In genomic region chr5:8683528-8683927, GRCh38 we compare ENCODE assay signal across 23 cellular contexts.
DNase-seq lines count a peak whose midpoint lies in the region; ATAC-seq lines count a peak whose summit lies in the region.
"Had no signal": no experiment of that assay in that cellular context is flagged by ENCODE, and none has a peak within 500 bp of the region (broad histone marks: within the 10 kb centered on the region; RNA-seq: fewer than 3 reads in every experiment).

No MANE protein-coding gene starts in this region.

- peak overlapping the region in 8 of 11 experiments; percentile 0 to 44 (median 14); a peak in 6 of 22 replicates for H3K4me2 ChIP-seq in BLaER1 treated with 17β-estradiol and CSF1 and Interleukin-3, amounts not matched to agents 10 nM and 100 nM
- H3K4me2 ChIP-seq: A549, neural progenitor cell, smooth muscle cell had no signal

- no peak overlapping the region for H3K4me3 Mint-ChIP-seq in natural killer cell treated with Interleukin-12 subunit alpha and Interleukin-12 subunit beta and Interleukin-15 and Interleukin-18, amount 100 ng/mL, for 72 hours
- H3K4me3 Mint-ChIP-seq: activated CD8-positive, alpha-beta T cell treated with anti-CD3 and anti-CD28 coated beads, Interleukin-2, amount 10 ng/mL, durations not matched to agents 7 days and 5 days; activated T-cell treated with anti-CD3 and anti-CD28 coated beads, Interleukin-2, amount 50 U/mL, for 4 hours; neural progenitor cell had no signal

- H4K20me1 ChIP-seq in BLaER1 treated with 17β-estradiol and CSF1 and Interleukin-3, amounts not matched to agents 10 nM and 100 nM: no peaks in the 10 kb centered on the region

- H3K27me3 Mint-ChIP-seq in natural killer cell treated with Interleukin-12 subunit alpha and Interleukin-12 subunit beta and Interleukin-15 and Interleukin-18, amount 100 ng/mL, for 72 hours: no peaks in the 10 kb centered on the region

- H3K4me1 ChIP-seq in BLaER1 treated with 17β-estradiol and CSF1 and Interleukin-3, amounts not matched to agents 10 nM and 100 nM: peaks cover 0 to 14% (median 6%) of the 10 kb centered on the region in 10 experiments; a peak in 10 of 20 replicates
- H3K4me1 ChIP-seq: A549, gastroesophageal sphincter, neural progenitor cell, prostate gland had no signal

- H3K27me3 ChIP-seq in BLaER1 treated with 17β-estradiol and CSF1 and Interleukin-3, amounts not matched to agents 10 nM and 100 nM: no peaks in the 10 kb centered on the region
- H3K27me3 ChIP-seq: gastroesophageal sphincter, neural progenitor cell had no signal

- peaks cover 0 to 2% (median 0%) of the 10 kb centered on the region in 11 experiments; a peak in 3 of 22 replicates for H3K9me3 ChIP-seq in BLaER1 treated with 17β-estradiol and CSF1 and Interleukin-3, amounts not matched to agents 10 nM and 100 nM (replicated peaks in 1 of 11)
- H3K9me3 ChIP-seq: A549, gastroesophageal sphincter, prostate gland had no signal

- no peak overlapping the region for H3K27ac Mint-ChIP-seq in natural killer cell treated with Interleukin-12 subunit alpha and Interleukin-12 subunit beta and Interleukin-15 and Interleukin-18, amount 100 ng/mL, for 72 hours
- H3K27ac Mint-ChIP-seq: activated CD8-positive, alpha-beta T cell treated with anti-CD3 and anti-CD28 coated beads, Interleukin-2, amount 10 ng/mL, durations not matched to agents 7 days and 5 days; neural progenitor cell had no signal

- no peaks in the 10 kb centered on the region for H3K36me3 Mint-ChIP-seq in natural killer cell treated with Interleukin-12 subunit alpha and Interleukin-12 subunit beta and Interleukin-15 and Interleukin-18, amount 100 ng/mL, for 72 hours
- H3K36me3 Mint-ChIP-seq: neural progenitor cell had no signal

- no peaks in the 10 kb centered on the region for H3K4me1 Mint-ChIP-seq in natural killer cell treated with Interleukin-12 subunit alpha and Interleukin-12 subunit beta and Interleukin-15 and Interleukin-18, amount 100 ng/mL, for 72 hours (ENCODE audit: low read depth in 2 of 2)
- H3K4me1 Mint-ChIP-seq: neural progenitor cell had no signal

- H3K9me3 Mint-ChIP-seq in natural killer cell treated with Interleukin-12 subunit alpha and Interleukin-12 subunit beta and Interleukin-15 and Interleukin-18, amount 100 ng/mL, for 72 hours: peaks cover 1% of the 10 kb centered on the region
- H3K9me3 Mint-ChIP-seq: neural progenitor cell had no signal

- ATAC-seq in HG02642 (IDR thresholded peaks at IDR 0.05; ENCODE audit: poor library complexity, unreplicated experiment): no peak
- ATAC-seq in natural killer cell treated with Interleukin-12 subunit alpha and Interleukin-12 subunit beta and Interleukin-15 and Interleukin-18, amount 100 ng/mL, for 72 hours: no peak
- ATAC-seq: A549; activated CD8-positive, alpha-beta T cell treated with anti-CD3 and anti-CD28 coated beads, Interleukin-2, amount 10 ng/mL, durations not matched to agents 7 days and 5 days; activated T-cell treated with anti-CD3 and anti-CD28 coated beads, Interleukin-2, amount 50 U/mL, for 4 hours; gastroesophageal sphincter; Panc1 had no signal

- H3K4me3 ChIP-seq in BLaER1 treated with 17β-estradiol and CSF1 and Interleukin-3, amounts not matched to agents 10 nM and 100 nM: no peak overlapping the region
- H3K4me3 ChIP-seq: A549, gastroesophageal sphincter, neural progenitor cell, prostate gland, smooth muscle cell had no signal

- no peak overlapping the region for H3K27ac ChIP-seq in BLaER1 treated with 17β-estradiol and CSF1 and Interleukin-3, amounts not matched to agents 10 nM and 100 nM
- H3K27ac ChIP-seq: A549, C4-2B, gastroesophageal sphincter, neural progenitor cell, prostate gland had no signal

- H3K9ac ChIP-seq in BLaER1 treated with 17β-estradiol and CSF1 and Interleukin-3, amounts not matched to agents 10 nM and 100 nM: no peak overlapping the region
- H3K9ac ChIP-seq: neural progenitor cell had no signal

- no peaks in the 10 kb centered on the region for H3K36me3 ChIP-seq in BLaER1 treated with 17β-estradiol and CSF1 and Interleukin-3, amounts not matched to agents 10 nM and 100 nM
- H3K36me3 ChIP-seq: gastroesophageal sphincter, neural progenitor cell, prostate gland had no signal

- DNase-seq in NCI-H1092 (lab: John Stamatoyannopoulos, UW) (peak; percentile 34), NCI-H2171 (lab: John Stamatoyannopoulos, UW) (peak; percentile 89), SHP77 (lab: John Stamatoyannopoulos, UW) (peak; percentile 73 to 83), NCI-H2227 (lab: John Stamatoyannopoulos, UW; ENCODE audit: unreplicated experiment) (no peak), mesenteric fat pad (ENCODE audit: low spot score) (no peak)
- DNase-seq in natural killer cell treated with Interleukin-12 subunit alpha and Interleukin-12 subunit beta and Interleukin-15 and Interleukin-18, amount 100 ng/mL, for 72 hours (ENCODE audit: low spot score): no peak
- DNase-seq: activated CD4-positive, CD25-positive, alpha-beta regulatory T cell; activated CD8-positive, alpha-beta T cell treated with anti-CD3 and anti-CD28 coated beads, Interleukin-2, amount 10 ng/mL, durations not matched to agents 7 days and 5 days; activated naive CD4-positive, alpha-beta T cell treated with anti-CD3 and anti-CD28 coated beads, Interleukin-2, amount 50 U/mL, for 16 hours; activated T-cell treated with anti-CD3 and anti-CD28 coated beads, Interleukin-2, amount 50 U/mL, for 4 hours; midbrain; NCI-H526; stimulated activated CD4-positive, alpha-beta T cell treated with anti-CD3 and anti-CD28 coated beads, Interleukin-4, amount 100 ng/mL, for 1 hour; T1000 had no signal

Comparison
In these comparisons a context has a peak if more than half of its experiments do, and no peak if none do; other contexts are left out.
1. DNase-seq: peak in NCI-H1092 (single experiment), NCI-H2171 (single experiment) and SHP77 (2 of 2); none in NCI-H2227 (single experiment), mesenteric fat pad (single experiment) and natural killer cell treated with Interleukin-12 subunit alpha and Interleukin-12 subunit beta and Interleukin-15 and Interleukin-18, amount 100 ng/mL, for 72 hours (single experiment).